Comparison of ENCODE assay signal across 28 cellular contexts in genomic region chr12:129310346-129310745, GRCh38.
"Had no signal": no experiment of that assay in that cellular context is flagged by ENCODE, and none has a peak within 500 bp of the region (broad histone marks: within the 10 kb centered on the region; RNA-seq: fewer than 3 reads in every experiment).

No MANE protein-coding gene starts in this region.

- H3K4me1 ChIP-seq: ascending aorta had no signal

- H3K27ac ChIP-seq: ascending aorta, cardiac muscle cell, SK-N-MC had no signal

- H3K36me3 ChIP-seq: ascending aorta, cardiac muscle cell had no signal

- H3K4me3 ChIP-seq: ascending aorta, cardiac muscle cell, SK-N-MC had no signal

- ATAC-seq: activated CD8-positive, alpha-beta T cell treated with anti-CD3 and anti-CD28 coated beads for 36 hours; activated T-cell treated with anti-CD3 and anti-CD28 coated beads, Interleukin-2, amount 50 U/mL, for 72 hours; activated T-helper 17 cell treated with anti-CD3 and anti-CD28 coated beads, Interleukin-2, amount 50 U/mL, for 72 hours had no signal

- DNase-seq: activated CD4-positive, alpha-beta T cell treated with anti-CD3 and anti-CD28 coated beads, Interleukin-2, amount 10 ng/mL, durations not matched to agents 24 days and 14 days; activated CD4-positive, alpha-beta T cell treated with anti-CD3 and anti-CD28 coated beads, Interleukin-2, amount 50 U/mL, for 4 hours; activated CD8-positive, alpha-beta T cell treated with anti-CD3 and anti-CD28 coated beads for 36 hours; activated effector memory CD4-positive, alpha-beta T cell treated with anti-CD3 and anti-CD28 coated beads, Interleukin-2, amount 50 U/mL, for 16 hours; activated naive CD4-positive, alpha-beta T cell; activated naive CD4-positive, alpha-beta T cell treated with anti-CD3 and anti-CD28 coated beads, Interleukin-2, amount 50 U/mL, for 16 hours; activated naive CD8-positive, alpha-beta T cell treated with anti-CD3 and anti-CD28 coated beads for 36 hours; activated T-cell treated with anti-CD3 and anti-CD28 coated beads, Interleukin-2, amount 50 U/mL, for 1 hour; activated T-cell treated with anti-CD3 and anti-CD28 coated beads, Interleukin-2, amount 50 U/mL, for 72 hours; amygdala; Karpas-422; KBM-7; NCI-H1048; NCI-H1105 treated with DMSO at 0.1 percent for 48 hours; NCI-H1436 treated with DMSO at 0.1 percent for 48 hours; NCI-H1694 treated with DMSO at 0.1 percent for 48 hours; NCI-H2029; NCI-H2171 treated with DMSO at 0.1 percent for 48 hours; NCI-H2227 treated with DMSO at 0.1 percent for 48 hours; NCI-H446; NCI-H510A treated with DMSO at 0.1 percent for 48 hours; NK-92 treated with Interleukin-12 subunit alpha and Interleukin-12 subunit beta, amount 100 ng/mL, for 24 hours; OCI-M1; Right ventricle myocardium superior had no signal

- H3K9me3 ChIP-seq: ascending aorta had no signal

- H3K27me3 ChIP-seq: ascending aorta had no signal
